ENCODE assay signal across 23 cellular contexts in the genomic region with DNA sequence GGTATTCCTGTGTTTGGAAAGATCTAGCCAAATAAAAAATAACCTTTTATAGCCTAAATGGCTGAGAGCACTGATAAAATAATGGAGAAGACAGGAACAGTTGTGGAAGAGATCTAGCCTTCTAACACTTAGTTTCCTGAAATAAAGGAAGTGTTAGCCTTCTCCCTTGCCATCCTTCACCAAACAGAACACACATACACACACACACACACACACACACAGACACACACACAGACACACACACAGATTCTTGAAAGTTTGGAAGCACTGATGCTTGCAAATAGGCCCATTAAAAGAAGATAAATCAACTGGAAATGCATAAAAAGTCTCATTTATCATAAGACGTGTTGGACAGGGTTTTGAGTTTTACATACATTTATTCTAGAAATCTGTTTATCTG. TPM values are rescaled to one million over a fixed set of nuclear protein-coding genes. Genes with fewer than 3 reads are reported as not detected.
A peak's percentile ranks its signal among the peaks of the same experiment; 100 is the strongest.
DNase-seq lines count a peak whose midpoint lies in the region; ATAC-seq, FAIRE-seq and TF ChIP-seq lines count a peak whose summit lies in the region.
"Had no signal": no experiment of that assay in that cellular context is flagged by ENCODE, and none has a peak within 500 bp of the region (broad histone marks: within the 10 kb centered on the region; RNA-seq: fewer than 3 reads in every experiment).

No MANE protein-coding gene starts in this region.

- H3K27ac ChIP-seq in A549 (peak overlapping the region; percentile 83 to 87), hepatocyte (no peak overlapping the region), dorsolateral prefrontal cortex (no peak overlapping the region)
- H3K27ac ChIP-seq: C4-2B had no signal

- ATAC-seq in A549 (no peak), mucosa of descending colon (peak; percentile 70)
- ATAC-seq: Right ventricle myocardium inferior had no signal

- WGBS in A549 (ENCODE audit: missing lambda C conversion rate): 0% methylated on average over 1 of the region's 1 CpG
- WGBS in hepatocyte (ENCODE audit: low lambda C conversion rate, missing lambda C conversion rate): 67% methylated on average over 1 of the region's 1 CpG

- no peak for TF ChIP-seq EP300 in A549 (IDR thresholded peaks at IDR 0.05)

- H3K36me3 ChIP-seq in mucosa of descending colon (ENCODE audit: low read depth): no peaks in the 10 kb centered on the region
- no peaks in the 10 kb centered on the region for H3K36me3 ChIP-seq in hepatocyte (replicated peaks; ENCODE audit: insufficient read depth, low read depth)

- DNase-seq in A549 (ENCODE audit: low read depth in 1 of 2, low spot score in 1 of 2): peak in 1 of 2 experiments; percentile 39
- peak; percentile 3 for DNase-seq in RCC 7860 (ENCODE audit: low spot score)
- DNase-seq in glomerular visceral epithelial cell (ENCODE audit: extremely low spot score): peak; percentile 62
- peak in 1 of 3 donors; percentile 55 for DNase-seq in mucosa of descending colon
- DNase-seq in T1000 (lab: John Stamatoyannopoulos, UW): no peak
- no peak for DNase-seq in hepatocyte (ENCODE audit: low spot score)
- DNase-seq in dorsolateral prefrontal cortex: no peak
- DNase-seq in NCI-H2171 (lab: John Stamatoyannopoulos, UW): no peak
- DNase-seq: 8988T; CD8-positive, alpha-beta memory T cell; DMS53; GF-D8; NCI-H1105; NCI-H146; NCI-H2029 treated with DMSO at 0.1 percent for 48 hours; NCI-H345; NCI-H524 treated with DMSO at 0.1 percent for 48 hours; NCI-H82 had no signal

- FAIRE-seq in A549 (lab: Jason Lieb, UNC) (no peak), RCC 7860 (lab: Jason Lieb, UNC) (no peak)
- FAIRE-seq: GM19239 had no signal

- no peaks in the 10 kb centered on the region for H4K20me1 ChIP-seq in hepatocyte (ENCODE audit: insufficient read depth, poor library complexity, severe bottlenecking)

- no peaks in the 10 kb centered on the region for H3K79me2 ChIP-seq in hepatocyte

- H3K4me3 ChIP-seq in A549 (no peak overlapping the region), mucosa of descending colon (no peak overlapping the region), hepatocyte (no peak overlapping the region), dorsolateral prefrontal cortex (no peak overlapping the region)

- peaks cover 44% of the 10 kb centered on the region for H3K4me1 ChIP-seq in A549
- H3K4me1 ChIP-seq in mucosa of descending colon (ENCODE audit: low read depth): peaks cover 2% of the 10 kb centered on the region
- H3K4me1 ChIP-seq in hepatocyte (ENCODE audit: insufficient read depth): no peaks in the 10 kb centered on the region

- CTCF ChIA-PET in A549 (lab: Yijun Ruan, JAX): no interaction called here

- TF ChIP-seq CTCF in A549 (IDR thresholded peaks at IDR 0.05) (no peak), mucosa of descending colon (IDR thresholded peaks at IDR 0.05) (no peak), hepatocyte (IDR thresholded peaks at IDR 0.05; ENCODE audit: poor library complexity) (no peak), dorsolateral prefrontal cortex (IDR thresholded peaks at IDR 0.05 in 54 of 56, conservative IDR thresholded peaks at IDR 0.05 in 2 of 56; ENCODE audit: low read depth in 1 of 56, partially characterized antibody in 56 of 56) (no peak)

- H2AFZ ChIP-seq in hepatocyte: no peak overlapping the region

- POLR2A ChIA-PET in A549 (lab: Yijun Ruan, JAX): no interaction called here

- TF ChIP-seq RAD21 in A549 (conservative IDR thresholded peaks at IDR 0.05 in 1 of 2, IDR thresholded peaks at IDR 0.05 in 1 of 2): no peak

- no peak for TF ChIP-seq POLR2A in A549 (IDR thresholded peaks at IDR 0.05; ENCODE audit: low read length)

- H3K4me2 ChIP-seq in A549 (peak overlapping the region; percentile 72), hepatocyte (no peak overlapping the region)

- intact Hi-C loops in mucosa of descending colon (cut with DNase I, micrococcal nuclease): no loop called here
- intact Hi-C loops in dorsolateral prefrontal cortex (cut with DNase I): no loop called here

- H3K9me2 ChIP-seq in hepatocyte (replicated peaks; ENCODE audit: insufficient read depth): no peaks in the 10 kb centered on the region

- H3K9me3 ChIP-seq in A549 (peaks cover 4% of the 10 kb centered on the region; the same call in 1 of the 3 replicates), mucosa of descending colon (no peaks in the 10 kb centered on the region), hepatocyte (ENCODE audit: low read depth) (no peaks in the 10 kb centered on the region)

- H3K27me3 ChIP-seq in hepatocyte (peaks cover 18% of the 10 kb centered on the region), dorsolateral prefrontal cortex (no peaks in the 10 kb centered on the region)

TF ChIP-seq in A549, 52 proteins besides CTCF, POLR2A, EP300 and RAD21:
- no peak for TF ChIP-seq POLR2AphosphoS2 (conservative IDR thresholded peaks at IDR 0.05; ENCODE audit: low read length)
- TF ChIP-seq ZFP36 (IDR thresholded peaks at IDR 0.05; ENCODE audit: borderline replicate concordance, partially characterized antibody): no peak
- no peak for TF ChIP-seq ELK1 (IDR thresholded peaks at IDR 0.05; ENCODE audit: low read depth, low read length)
- TF ChIP-seq CHD2 (IDR thresholded peaks at IDR 0.05; ENCODE audit: low read length, partially characterized antibody): no peak
- no peak for TF ChIP-seq NFE2L2 (conservative IDR thresholded peaks at IDR 0.05; ENCODE audit: low read length)
- no peak for TF ChIP-seq CBX8 (IDR thresholded peaks at IDR 0.05)
- TF ChIP-seq FOSL2 (IDR thresholded peaks at IDR 0.05): no peak
- no peak for TF ChIP-seq FOSL2 (CRISPR knock-in tag; IDR thresholded peaks at IDR 0.05)
- TF ChIP-seq ATOH8 (CRISPR knock-in tag; IDR thresholded peaks at IDR 0.05; ENCODE audit: low read depth): no peak
- TF ChIP-seq, protein P1, sequence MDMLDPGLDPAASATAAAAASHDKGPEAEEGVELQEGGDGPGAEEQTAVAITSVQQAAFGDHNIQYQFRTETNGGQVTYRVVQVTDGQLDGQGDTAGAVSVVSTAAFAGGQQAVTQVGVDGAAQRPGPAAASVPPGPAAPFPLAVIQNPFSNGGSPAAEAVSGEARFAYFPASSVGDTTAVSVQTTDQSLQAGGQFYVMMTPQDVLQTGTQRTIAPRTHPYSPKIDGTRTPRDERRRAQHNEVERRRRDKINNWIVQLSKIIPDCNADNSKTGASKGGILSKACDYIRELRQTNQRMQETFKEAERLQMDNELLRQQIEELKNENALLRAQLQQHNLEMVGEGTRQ (IDR thresholded peaks at IDR 0.05): no peak
- TF ChIP-seq ZSCAN20 (CRISPR knock-in tag; IDR thresholded peaks at IDR 0.05): no peak
- TF ChIP-seq KDM1A (IDR thresholded peaks at IDR 0.05; ENCODE audit: low read depth): no peak
- TF ChIP-seq RARB (CRISPR knock-in tag; IDR thresholded peaks at IDR 0.05): no peak
- TF ChIP-seq E2F6 (IDR thresholded peaks at IDR 0.05; ENCODE audit: borderline replicate concordance, low read depth): no peak
- TF ChIP-seq CEBPB (IDR thresholded peaks at IDR 0.05): no peak
- no peak for TF ChIP-seq HOXB5 (CRISPR knock-in tag; IDR thresholded peaks at IDR 0.05)
- TF ChIP-seq SMC3 (IDR thresholded peaks at IDR 0.05): no peak
- no peak for TF ChIP-seq NR3C1 (IDR thresholded peaks at IDR 0.05)
- no peak for TF ChIP-seq TFCP2L1 (CRISPR knock-in tag; IDR thresholded peaks at IDR 0.05)

RNA-seq across cellular contexts. Expression of gene KIRREL3, which starts 37.5 kb away (rescaled TPM):
- polyA plus RNA-seq in A549 (2011; rRNA removed) (3.0 and 3.1 TPM in 2 replicates), A549 (2017; fragmentation: RNase III; extraction: RNeasy Plus Mini Kit Qiagen cat#74134 plus additional on column Dnase treatment) (11.0 to 11.7 TPM (median 11.5 TPM) in 3 replicates), hepatocyte (0.86 and 0.91 TPM in 2 replicates)
- 6.3 and 8.3 TPM in 2 replicates for polyA plus RNA-seq in A549 (2012; cell fraction: cytosol; rRNA removed)
- polyA plus RNA-seq in A549 (2012; cell fraction: nucleus; rRNA removed): 24.5 and 25.4 TPM in 2 replicates
- 5.1 and 8.7 TPM in 2 replicates for polyA minus RNA-seq in A549 (2011; rRNA and poly(A)+ RNA removed)
- total RNA-seq in mucosa of descending colon (1 to 10 TPM in 1 of 3 donors, under 1 TPM in 2; 0.23 to 2.4 (median 0.70) TPM), hepatocyte (0.33 TPM in 1 of 2 replicates, not detected in the other), dorsolateral prefrontal cortex (10 to 100 TPM; 22.2 to 74.8 (median 42.9) TPM)
- total RNA-seq: CD8-positive, alpha-beta memory T cell; OCI-LY7 had no signal
- polyA plus RNA-seq: CD8-positive, alpha-beta memory T cell; IgD-negative memory B cell had no signal

Comparison
In these comparisons a context has a peak if more than half of its experiments do, and no peak if none do; other contexts are left out.
1. DNase-seq: peak in RCC 7860 (single experiment) and glomerular visceral epithelial cell (single experiment); none in T1000 (single experiment), hepatocyte (single experiment), dorsolateral prefrontal cortex (0 of 10) and NCI-H2171 (single experiment).
2. H3K27ac ChIP-seq: peak in A549 (2 of 2); none in hepatocyte (single experiment) and dorsolateral prefrontal cortex (0 of 59).
3. RNA of gene KIRREL3, which starts 37.5 kb away (total RNA-seq): 22.2 to 74.8 TPM in dorsolateral prefrontal cortex; 0.23 to 2.4 TPM in mucosa of descending colon and 0.33 TPM in hepatocyte; every median in the first group is over 4 times any median in the second.